ENCODE assay signal across 26 cellular contexts in genomic region chr5:56340196-56340980, GRCh38.
"Had no signal": no experiment of that assay in that cellular context is flagged by ENCODE, and none has a peak within 500 bp of the region (broad histone marks: within the 10 kb centered on the region; RNA-seq: fewer than 3 reads in every experiment).

No MANE protein-coding gene starts in this region.

- H3K27ac Mint-ChIP-seq: activated naive CD8-positive, alpha-beta T cell; brain; T-cell had no signal

- H3K4me3 ChIP-seq: ascending aorta, gastroesophageal sphincter, pancreas, psoas muscle, right atrium auricular region, spleen, suprapubic skin, tibial artery, upper lobe of right lung had no signal

- H3K9me3 ChIP-seq: ascending aorta, pancreas, psoas muscle, right atrium auricular region, suprapubic skin, tibial artery, upper lobe of right lung had no signal

- H3K4me1 ChIP-seq: ascending aorta, gastroesophageal sphincter, pancreas, psoas muscle, right atrium auricular region, suprapubic skin, tibial artery, upper lobe of right lung had no signal

- ATAC-seq: esophagus mucosa; gastroesophageal sphincter; left colon; naive thymus-derived CD4-positive, alpha-beta T cell; pancreas; psoas muscle; T-cell; upper lobe of right lung had no signal

- H3K36me3 ChIP-seq: ascending aorta, gastroesophageal sphincter, pancreas, right atrium auricular region, spleen, suprapubic skin, tibial artery, upper lobe of right lung had no signal

- DNase-seq: activated CD4-positive, alpha-beta T cell treated with anti-CD3 and anti-CD28 coated beads for 48 hours; activated CD4-positive, alpha-beta T cell treated with anti-CD3 and anti-CD28 coated beads, Interleukin-2, amount 50 U/mL, for 48 hours; activated CD8-positive, alpha-beta memory T cell treated with anti-CD3 and anti-CD28 coated beads for 24 hours; activated effector memory CD4-positive, alpha-beta T cell treated with Interleukin-2 at 50 U/mL for 16 hours; activated naive CD4-positive, alpha-beta T cell treated with Interleukin-2 at 50 U/mL for 16 hours; caudate nucleus; hippocampal formation; kidney; left colon; midbrain; naive thymus-derived CD4-positive, alpha-beta T cell; nucleus accumbens; pancreas; psoas muscle; spleen; stimulated activated naive CD4-positive, alpha-beta T cell; T-cell; tibial artery; upper lobe of right lung had no signal

- H3K4me3 Mint-ChIP-seq: activated naive CD8-positive, alpha-beta T cell; brain; naive thymus-derived CD4-positive, alpha-beta T cell; T-cell had no signal

- H3K27me3 Mint-ChIP-seq: activated naive CD8-positive, alpha-beta T cell; naive thymus-derived CD4-positive, alpha-beta T cell; T-cell had no signal

- H3K27me3 ChIP-seq: ascending aorta, gastroesophageal sphincter, pancreas, right atrium auricular region, spleen, suprapubic skin, tibial artery, upper lobe of right lung had no signal

- H3K4me1 Mint-ChIP-seq: brain had no signal

- H3K27ac ChIP-seq: ascending aorta, gastroesophageal sphincter, pancreas, psoas muscle, right atrium auricular region, spleen, suprapubic skin, tibial artery, upper lobe of right lung had no signal
